Comparison of ENCODE assay signal across 1 cellular context in the genomic region with DNA sequence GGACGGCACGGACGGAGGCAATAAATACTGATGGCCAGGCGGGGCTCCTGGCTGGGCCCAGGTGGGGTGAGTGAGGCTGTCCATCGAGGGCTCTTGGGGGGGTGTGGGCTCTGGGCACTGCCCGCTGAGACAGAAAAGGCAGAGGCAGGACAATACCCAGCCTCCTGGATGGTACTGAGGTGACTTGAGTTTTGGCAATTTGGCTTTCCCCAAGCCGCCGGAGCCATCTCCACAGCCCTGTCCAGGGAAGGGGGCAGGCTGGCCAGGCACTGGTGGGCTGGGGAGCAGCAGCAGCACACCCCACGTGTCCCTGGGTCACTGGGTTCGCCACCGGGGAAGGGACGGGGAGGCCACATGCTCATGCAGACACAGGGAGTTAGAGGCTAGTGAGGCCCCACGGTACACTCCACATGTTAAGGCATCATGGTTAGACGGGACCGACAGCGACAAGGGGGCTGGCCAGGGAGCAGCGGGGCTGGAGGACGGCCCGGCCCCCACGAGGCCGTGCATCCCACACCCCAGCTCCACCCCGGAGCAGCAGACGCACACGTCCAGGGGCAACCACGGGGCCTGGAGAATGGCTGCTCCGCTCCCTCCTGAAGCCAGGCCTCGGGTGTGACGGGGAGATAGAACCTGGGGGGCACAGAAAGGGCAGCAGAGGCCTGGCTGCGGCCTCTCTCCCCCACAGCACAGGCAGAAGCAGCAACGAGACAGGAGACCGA.
TF ChIP-seq lines count a peak whose summit lies in the region.

No MANE protein-coding gene starts in this region.

TF ChIP-seq in K562, 482 proteins besides CTCF, POLR2A, EP300 and RAD21 (continues in another document):
- TF ChIP-seq THRAP3 (IDR thresholded peaks at IDR 0.05; ENCODE audit: borderline replicate concordance) (no peak), SIRT6 (IDR thresholded peaks at IDR 0.05; ENCODE audit: low read depth, low read length) (peak; percentile 75), ATF1 (CRISPR knock-in tag; IDR thresholded peaks at IDR 0.05) (no peak), ATF1 (tag; IDR thresholded peaks at IDR 0.05) (0 out of 2 replicates have a peak, but pooled peaks have one; percentile 15), POLR2AphosphoS5 (IDR thresholded peaks at IDR 0.05; ENCODE audit: control insufficient read depth, insufficient read depth, low read depth, low read length) (peak; percentile 61), OTX1 (CRISPR knock-in tag; IDR thresholded peaks at IDR 0.05) (0 out of 2 replicates have a peak, but pooled peaks have one; percentile 9), SLC30A9 (CRISPR knock-in tag; IDR thresholded peaks at IDR 0.05) (no peak), NR4A1 (CRISPR knock-in tag; IDR thresholded peaks at IDR 0.05) (no peak; the same call in 1 of the 2 replicates), NR4A1 (tag; IDR thresholded peaks at IDR 0.05) (no peak; the same call in 1 of the 2 replicates), ARHGAP35 (IDR thresholded peaks at IDR 0.05; ENCODE audit: partially characterized antibody) (no peak), ZNF77 (CRISPR knock-in tag; IDR thresholded peaks at IDR 0.05) (peak; percentile 81), TEAD4 (IDR thresholded peaks at IDR 0.05; ENCODE audit: low read length) (0 out of 2 replicates have a peak, but pooled peaks have one; percentile 39), TEAD4 (CRISPR knock-in tag; IDR thresholded peaks at IDR 0.05; ENCODE audit: borderline replicate concordance) (no peak), ZBTB17 (CRISPR knock-in tag; IDR thresholded peaks at IDR 0.05) (peak; percentile 80), ZNF717 (CRISPR knock-in tag; IDR thresholded peaks at IDR 0.05) (peak; percentile 92; the same call in 1 of the 2 replicates), CREB1 (IDR thresholded peaks at IDR 0.05) (peak; percentile 6; the same call in 1 of the 2 replicates), CREB1 (CRISPR knock-in tag; IDR thresholded peaks at IDR 0.05) (no peak), PRPF4 (IDR thresholded peaks at IDR 0.05; ENCODE audit: insufficient read depth, low read depth, low read length, poor library complexity, severe bottlenecking) (peak; percentile 46), ZNF143 (CRISPR knock-in tag; IDR thresholded peaks at IDR 0.05) (0 out of 2 replicates have a peak, but pooled peaks have one; percentile 48), EGR1 (conservative IDR thresholded peaks at IDR 0.05) (peak; percentile 45; the same call in 1 of the 2 replicates), ZNF583 (CRISPR knock-in tag; IDR thresholded peaks at IDR 0.05) (0 out of 2 replicates have a peak, but pooled peaks have one; percentile 15), ESRRA (IDR thresholded peaks at IDR 0.05; ENCODE audit: borderline replicate concordance, low read depth) (no peak; the same call in 1 of the 2 replicates), NFE2L1 (tag; IDR thresholded peaks at IDR 0.05; ENCODE audit: borderline replicate concordance, low read depth) (no peak), SP1 (CRISPR knock-in tag; IDR thresholded peaks at IDR 0.05) (peak; percentile 28), POLR2AphosphoS2 (IDR thresholded peaks at IDR 0.05; ENCODE audit: low read length) (peak; percentile 83), ZNF134 (CRISPR knock-in tag; conservative IDR thresholded peaks at IDR 0.05) (0 out of 2 replicates have a peak, but pooled peaks have one; percentile 30), DPF2 (IDR thresholded peaks at IDR 0.05) (no peak)
- TF ChIP-seq, protein P1, sequence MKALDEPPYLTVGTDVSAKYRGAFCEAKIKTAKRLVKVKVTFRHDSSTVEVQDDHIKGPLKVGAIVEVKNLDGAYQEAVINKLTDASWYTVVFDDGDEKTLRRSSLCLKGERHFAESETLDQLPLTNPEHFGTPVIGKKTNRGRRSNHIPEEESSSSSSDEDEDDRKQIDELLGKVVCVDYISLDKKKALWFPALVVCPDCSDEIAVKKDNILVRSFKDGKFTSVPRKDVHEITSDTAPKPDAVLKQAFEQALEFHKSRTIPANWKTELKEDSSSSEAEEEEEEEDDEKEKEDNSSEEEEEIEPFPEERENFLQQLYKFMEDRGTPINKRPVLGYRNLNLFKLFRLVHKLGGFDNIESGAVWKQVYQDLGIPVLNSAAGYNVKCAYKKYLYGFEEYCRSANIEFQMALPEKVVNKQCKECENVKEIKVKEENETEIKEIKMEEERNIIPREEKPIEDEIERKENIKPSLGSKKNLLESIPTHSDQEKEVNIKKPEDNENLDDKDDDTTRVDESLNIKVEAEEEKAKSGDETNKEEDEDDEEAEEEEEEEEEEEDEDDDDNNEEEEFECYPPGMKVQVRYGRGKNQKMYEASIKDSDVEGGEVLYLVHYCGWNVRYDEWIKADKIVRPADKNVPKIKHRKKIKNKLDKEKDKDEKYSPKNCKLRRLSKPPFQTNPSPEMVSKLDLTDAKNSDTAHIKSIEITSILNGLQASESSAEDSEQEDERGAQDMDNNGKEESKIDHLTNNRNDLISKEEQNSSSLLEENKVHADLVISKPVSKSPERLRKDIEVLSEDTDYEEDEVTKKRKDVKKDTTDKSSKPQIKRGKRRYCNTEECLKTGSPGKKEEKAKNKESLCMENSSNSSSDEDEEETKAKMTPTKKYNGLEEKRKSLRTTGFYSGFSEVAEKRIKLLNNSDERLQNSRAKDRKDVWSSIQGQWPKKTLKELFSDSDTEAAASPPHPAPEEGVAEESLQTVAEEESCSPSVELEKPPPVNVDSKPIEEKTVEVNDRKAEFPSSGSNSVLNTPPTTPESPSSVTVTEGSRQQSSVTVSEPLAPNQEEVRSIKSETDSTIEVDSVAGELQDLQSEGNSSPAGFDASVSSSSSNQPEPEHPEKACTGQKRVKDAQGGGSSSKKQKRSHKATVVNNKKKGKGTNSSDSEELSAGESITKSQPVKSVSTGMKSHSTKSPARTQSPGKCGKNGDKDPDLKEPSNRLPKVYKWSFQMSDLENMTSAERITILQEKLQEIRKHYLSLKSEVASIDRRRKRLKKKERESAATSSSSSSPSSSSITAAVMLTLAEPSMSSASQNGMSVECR (CRISPR knock-in tag; IDR thresholded peaks at IDR 0.05): peak; percentile 87
- TF ChIP-seq, protein P2, sequence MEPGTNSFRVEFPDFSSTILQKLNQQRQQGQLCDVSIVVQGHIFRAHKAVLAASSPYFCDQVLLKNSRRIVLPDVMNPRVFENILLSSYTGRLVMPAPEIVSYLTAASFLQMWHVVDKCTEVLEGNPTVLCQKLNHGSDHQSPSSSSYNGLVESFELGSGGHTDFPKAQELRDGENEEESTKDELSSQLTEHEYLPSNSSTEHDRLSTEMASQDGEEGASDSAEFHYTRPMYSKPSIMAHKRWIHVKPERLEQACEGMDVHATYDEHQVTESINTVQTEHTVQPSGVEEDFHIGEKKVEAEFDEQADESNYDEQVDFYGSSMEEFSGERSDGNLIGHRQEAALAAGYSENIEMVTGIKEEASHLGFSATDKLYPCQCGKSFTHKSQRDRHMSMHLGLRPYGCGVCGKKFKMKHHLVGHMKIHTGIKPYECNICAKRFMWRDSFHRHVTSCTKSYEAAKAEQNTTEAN (CRISPR knock-in tag; IDR thresholded peaks at IDR 0.05): 0 out of 2 replicates have a peak, but pooled peaks have one; percentile 30
- TF ChIP-seq, protein P3, sequence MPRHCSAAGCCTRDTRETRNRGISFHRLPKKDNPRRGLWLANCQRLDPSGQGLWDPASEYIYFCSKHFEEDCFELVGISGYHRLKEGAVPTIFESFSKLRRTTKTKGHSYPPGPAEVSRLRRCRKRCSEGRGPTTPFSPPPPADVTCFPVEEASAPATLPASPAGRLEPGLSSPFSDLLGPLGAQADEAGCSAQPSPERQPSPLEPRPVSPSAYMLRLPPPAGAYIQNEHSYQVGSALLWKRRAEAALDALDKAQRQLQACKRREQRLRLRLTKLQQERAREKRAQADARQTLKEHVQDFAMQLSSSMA (CRISPR knock-in tag; IDR thresholded peaks at IDR 0.05): peak; percentile 67; the same call in 1 of the 2 replicates
- TF ChIP-seq, protein P4, sequence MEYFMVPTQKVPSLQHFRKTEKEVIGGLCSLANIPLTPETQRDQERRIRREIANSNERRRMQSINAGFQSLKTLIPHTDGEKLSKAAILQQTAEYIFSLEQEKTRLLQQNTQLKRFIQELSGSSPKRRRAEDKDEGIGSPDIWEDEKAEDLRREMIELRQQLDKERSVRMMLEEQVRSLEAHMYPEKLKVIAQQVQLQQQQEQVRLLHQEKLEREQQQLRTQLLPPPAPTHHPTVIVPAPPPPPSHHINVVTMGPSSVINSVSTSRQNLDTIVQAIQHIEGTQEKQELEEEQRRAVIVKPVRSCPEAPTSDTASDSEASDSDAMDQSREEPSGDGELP (CRISPR knock-in tag; IDR thresholded peaks at IDR 0.05; ENCODE audit: borderline replicate concordance): peak; percentile 23; the same call in 1 of the 2 replicates
- TF ChIP-seq, protein P5, sequence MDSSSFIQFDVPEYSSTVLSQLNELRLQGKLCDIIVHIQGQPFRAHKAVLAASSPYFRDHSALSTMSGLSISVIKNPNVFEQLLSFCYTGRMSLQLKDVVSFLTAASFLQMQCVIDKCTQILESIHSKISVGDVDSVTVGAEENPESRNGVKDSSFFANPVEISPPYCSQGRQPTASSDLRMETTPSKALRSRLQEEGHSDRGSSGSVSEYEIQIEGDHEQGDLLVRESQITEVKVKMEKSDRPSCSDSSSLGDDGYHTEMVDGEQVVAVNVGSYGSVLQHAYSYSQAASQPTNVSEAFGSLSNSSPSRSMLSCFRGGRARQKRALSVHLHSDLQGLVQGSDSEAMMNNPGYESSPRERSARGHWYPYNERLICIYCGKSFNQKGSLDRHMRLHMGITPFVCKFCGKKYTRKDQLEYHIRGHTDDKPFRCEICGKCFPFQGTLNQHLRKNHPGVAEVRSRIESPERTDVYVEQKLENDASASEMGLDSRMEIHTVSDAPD (CRISPR knock-in tag; IDR thresholded peaks at IDR 0.05): 0 out of 2 replicates have a peak, but pooled peaks have one; percentile 38
- TF ChIP-seq, protein P6, sequence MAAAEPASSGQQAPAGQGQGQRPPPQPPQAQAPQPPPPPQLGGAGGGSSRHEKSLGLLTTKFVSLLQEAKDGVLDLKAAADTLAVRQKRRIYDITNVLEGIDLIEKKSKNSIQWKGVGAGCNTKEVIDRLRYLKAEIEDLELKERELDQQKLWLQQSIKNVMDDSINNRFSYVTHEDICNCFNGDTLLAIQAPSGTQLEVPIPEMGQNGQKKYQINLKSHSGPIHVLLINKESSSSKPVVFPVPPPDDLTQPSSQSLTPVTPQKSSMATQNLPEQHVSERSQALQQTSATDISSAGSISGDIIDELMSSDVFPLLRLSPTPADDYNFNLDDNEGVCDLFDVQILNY (CRISPR knock-in tag; IDR thresholded peaks at IDR 0.05): 0 out of 2 replicates have a peak, but pooled peaks have one; percentile 76
- TF ChIP-seq, protein P7, sequence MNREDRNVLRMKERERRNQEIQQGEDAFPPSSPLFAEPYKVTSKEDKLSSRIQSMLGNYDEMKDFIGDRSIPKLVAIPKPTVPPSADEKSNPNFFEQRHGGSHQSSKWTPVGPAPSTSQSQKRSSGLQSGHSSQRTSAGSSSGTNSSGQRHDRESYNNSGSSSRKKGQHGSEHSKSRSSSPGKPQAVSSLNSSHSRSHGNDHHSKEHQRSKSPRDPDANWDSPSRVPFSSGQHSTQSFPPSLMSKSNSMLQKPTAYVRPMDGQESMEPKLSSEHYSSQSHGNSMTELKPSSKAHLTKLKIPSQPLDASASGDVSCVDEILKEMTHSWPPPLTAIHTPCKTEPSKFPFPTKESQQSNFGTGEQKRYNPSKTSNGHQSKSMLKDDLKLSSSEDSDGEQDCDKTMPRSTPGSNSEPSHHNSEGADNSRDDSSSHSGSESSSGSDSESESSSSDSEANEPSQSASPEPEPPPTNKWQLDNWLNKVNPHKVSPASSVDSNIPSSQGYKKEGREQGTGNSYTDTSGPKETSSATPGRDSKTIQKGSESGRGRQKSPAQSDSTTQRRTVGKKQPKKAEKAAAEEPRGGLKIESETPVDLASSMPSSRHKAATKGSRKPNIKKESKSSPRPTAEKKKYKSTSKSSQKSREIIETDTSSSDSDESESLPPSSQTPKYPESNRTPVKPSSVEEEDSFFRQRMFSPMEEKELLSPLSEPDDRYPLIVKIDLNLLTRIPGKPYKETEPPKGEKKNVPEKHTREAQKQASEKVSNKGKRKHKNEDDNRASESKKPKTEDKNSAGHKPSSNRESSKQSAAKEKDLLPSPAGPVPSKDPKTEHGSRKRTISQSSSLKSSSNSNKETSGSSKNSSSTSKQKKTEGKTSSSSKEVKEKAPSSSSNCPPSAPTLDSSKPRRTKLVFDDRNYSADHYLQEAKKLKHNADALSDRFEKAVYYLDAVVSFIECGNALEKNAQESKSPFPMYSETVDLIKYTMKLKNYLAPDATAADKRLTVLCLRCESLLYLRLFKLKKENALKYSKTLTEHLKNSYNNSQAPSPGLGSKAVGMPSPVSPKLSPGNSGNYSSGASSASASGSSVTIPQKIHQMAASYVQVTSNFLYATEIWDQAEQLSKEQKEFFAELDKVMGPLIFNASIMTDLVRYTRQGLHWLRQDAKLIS (CRISPR knock-in tag; IDR thresholded peaks at IDR 0.05): peak; percentile 8
- TF ChIP-seq, protein P8, sequence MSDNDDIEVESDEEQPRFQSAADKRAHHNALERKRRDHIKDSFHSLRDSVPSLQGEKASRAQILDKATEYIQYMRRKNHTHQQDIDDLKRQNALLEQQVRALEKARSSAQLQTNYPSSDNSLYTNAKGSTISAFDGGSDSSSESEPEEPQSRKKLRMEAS (CRISPR knock-in tag; IDR thresholded peaks at IDR 0.05): peak; percentile 83
- TF ChIP-seq, protein P9, sequence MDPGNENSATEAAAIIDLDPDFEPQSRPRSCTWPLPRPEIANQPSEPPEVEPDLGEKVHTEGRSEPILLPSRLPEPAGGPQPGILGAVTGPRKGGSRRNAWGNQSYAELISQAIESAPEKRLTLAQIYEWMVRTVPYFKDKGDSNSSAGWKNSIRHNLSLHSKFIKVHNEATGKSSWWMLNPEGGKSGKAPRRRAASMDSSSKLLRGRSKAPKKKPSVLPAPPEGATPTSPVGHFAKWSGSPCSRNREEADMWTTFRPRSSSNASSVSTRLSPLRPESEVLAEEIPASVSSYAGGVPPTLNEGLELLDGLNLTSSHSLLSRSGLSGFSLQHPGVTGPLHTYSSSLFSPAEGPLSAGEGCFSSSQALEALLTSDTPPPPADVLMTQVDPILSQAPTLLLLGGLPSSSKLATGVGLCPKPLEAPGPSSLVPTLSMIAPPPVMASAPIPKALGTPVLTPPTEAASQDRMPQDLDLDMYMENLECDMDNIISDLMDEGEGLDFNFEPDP (CRISPR knock-in tag; IDR thresholded peaks at IDR 0.05): peak; percentile 65
- TF ChIP-seq, protein P10, sequence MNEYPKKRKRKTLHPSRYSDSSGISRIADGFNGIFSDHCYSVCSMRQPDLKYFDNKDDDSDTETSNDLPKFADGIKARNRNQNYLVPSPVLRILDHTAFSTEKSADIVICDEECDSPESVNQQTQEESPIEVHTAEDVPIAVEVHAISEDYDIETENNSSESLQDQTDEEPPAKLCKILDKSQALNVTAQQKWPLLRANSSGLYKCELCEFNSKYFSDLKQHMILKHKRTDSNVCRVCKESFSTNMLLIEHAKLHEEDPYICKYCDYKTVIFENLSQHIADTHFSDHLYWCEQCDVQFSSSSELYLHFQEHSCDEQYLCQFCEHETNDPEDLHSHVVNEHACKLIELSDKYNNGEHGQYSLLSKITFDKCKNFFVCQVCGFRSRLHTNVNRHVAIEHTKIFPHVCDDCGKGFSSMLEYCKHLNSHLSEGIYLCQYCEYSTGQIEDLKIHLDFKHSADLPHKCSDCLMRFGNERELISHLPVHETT (CRISPR knock-in tag; conservative IDR thresholded peaks at IDR 0.05 in 1 of 2, IDR thresholded peaks at IDR 0.05 in 1 of 2): 0 out of 4 replicates have a peak, but pooled peaks of 1 of the 2 experiments have one; percentile 13
- TF ChIP-seq, protein P11, sequence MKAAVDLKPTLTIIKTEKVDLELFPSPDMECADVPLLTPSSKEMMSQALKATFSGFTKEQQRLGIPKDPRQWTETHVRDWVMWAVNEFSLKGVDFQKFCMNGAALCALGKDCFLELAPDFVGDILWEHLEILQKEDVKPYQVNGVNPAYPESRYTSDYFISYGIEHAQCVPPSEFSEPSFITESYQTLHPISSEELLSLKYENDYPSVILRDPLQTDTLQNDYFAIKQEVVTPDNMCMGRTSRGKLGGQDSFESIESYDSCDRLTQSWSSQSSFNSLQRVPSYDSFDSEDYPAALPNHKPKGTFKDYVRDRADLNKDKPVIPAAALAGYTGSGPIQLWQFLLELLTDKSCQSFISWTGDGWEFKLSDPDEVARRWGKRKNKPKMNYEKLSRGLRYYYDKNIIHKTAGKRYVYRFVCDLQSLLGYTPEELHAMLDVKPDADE (conservative IDR thresholded peaks at IDR 0.05; ENCODE audit: control insufficient read depth, low read depth, low read length): peak; percentile 74; the same call in 1 of the 2 replicates
